8 cellular contexts compared by ENCODE assay signal in genomic region chr7:92837214-92837749, GRCh38. TPM values are rescaled to one million over a fixed set of nuclear protein-coding genes. Genes with fewer than 3 reads are reported as not detected.
DNase-seq lines count a peak whose midpoint lies in the region; ATAC-seq, FAIRE-seq and TF ChIP-seq lines count a peak whose summit lies in the region.

No MANE protein-coding gene starts in this region.

- H3K27ac ChIP-seq in BLaER1: peak overlapping the region; percentile 16; the same call in 1 of the 2 replicates
- no peak overlapping the region; the same call in 1 of the 2 replicates for H3K27ac ChIP-seq in HUES6 (ENCODE audit: low read depth, low read length)
- peak overlapping the region; percentile 91 for H3K27ac ChIP-seq in keratinocyte (ENCODE audit: control insufficient read depth, insufficient read depth, low read length)
- H3K27ac ChIP-seq in transverse colon: peak overlapping the region; percentile 92 to 94 (median 93)

- ATAC-seq in HG02885 (IDR thresholded peaks at IDR 0.05; ENCODE audit: poor library complexity, unreplicated experiment): no peak
- no peak for ATAC-seq in GM18505 (IDR thresholded peaks at IDR 0.05; ENCODE audit: unreplicated experiment)

- H3K9me1 ChIP-seq in keratinocyte (ENCODE audit: control insufficient read depth, extremely low read depth, insufficient read depth, low read length): no peaks in the 10 kb centered on the region

- H3K27ac Mint-ChIP-seq in activated T-helper 1 cell treated with anti-CD3 and anti-CD28 coated beads, Interleukin-12 subunit alpha, Interleukin-12 subunit beta, Interleukin-2, Interleukin-4 antibody, amounts not matched to agents 30 ng/mL and 10 ng/mL and 1 ng/mL, durations not matched to agents 14 hours and 24 hours and 36 hours: peak overlapping the region; percentile 95

- H4K20me1 ChIP-seq in BLaER1: peaks cover 23% of the 10 kb centered on the region
- H4K20me1 ChIP-seq in keratinocyte (ENCODE audit: control insufficient read depth, extremely low read depth, insufficient read depth, low read length): no peaks in the 10 kb centered on the region

- peaks cover 34% of the 10 kb centered on the region for H3K4me1 Mint-ChIP-seq in activated T-helper 1 cell treated with anti-CD3 and anti-CD28 coated beads, Interleukin-12 subunit alpha, Interleukin-12 subunit beta, Interleukin-2, Interleukin-4 antibody, amounts not matched to agents 30 ng/mL and 10 ng/mL and 1 ng/mL, durations not matched to agents 14 hours and 24 hours and 36 hours (ENCODE audit: low read depth)

- H3K4me3 ChIP-seq in BLaER1 (peak overlapping the region; percentile 83), HUES6 (ENCODE audit: low read depth, low read length) (peak overlapping the region; percentile 90), keratinocyte (ENCODE audit: control insufficient read depth in 2 of 3, extremely low read depth in 1 of 3, insufficient read depth in 2 of 3, low read depth in 1 of 3, low read length in 3 of 3) (peak overlapping the region; percentile 58 to 94 (median 88)), transverse colon (peak overlapping the region; percentile 65 to 89 (median 80))

- H3K36me3 ChIP-seq in BLaER1 (no peaks in the 10 kb centered on the region), HUES6 (ENCODE audit: control insufficient read depth, insufficient read depth, low read length) (0 out of 2 replicates have a peak, but pooled peaks cover 2% of the 10 kb centered on the region), keratinocyte (ENCODE audit: control insufficient read depth in 2 of 2, extremely low read depth in 1 of 2, insufficient read depth in 2 of 2, low read length in 2 of 2) (peaks cover 1 to 5% of the 10 kb centered on the region in 2 experiments), transverse colon (no peaks in the 10 kb centered on the region)

- TF ChIP-seq EP300 in transverse colon (IDR thresholded peaks at IDR 0.05; ENCODE audit: low read depth): no peak

- H3K9ac ChIP-seq in BLaER1 (peak overlapping the region; percentile 66; the same call in 1 of the 2 replicates), HUES6 (ENCODE audit: low read length) (peak overlapping the region; percentile 63), keratinocyte (ENCODE audit: control insufficient read depth, extremely low read depth, insufficient read depth, low read length) (peak overlapping the region; percentile 90)

- DNase-seq in activated T-helper 1 cell treated with anti-CD3 and anti-CD28 coated beads, Interleukin-12 subunit alpha, Interleukin-12 subunit beta, Interleukin-2, Interleukin-4 antibody, amounts not matched to agents 30 ng/mL and 10 ng/mL and 1 ng/mL, durations not matched to agents 14 hours and 24 hours and 36 hours (ENCODE audit: low spot score): no peak
- no peak for DNase-seq in keratinocyte (ENCODE audit: low read depth, low spot score)
- no peak for DNase-seq in transverse colon
- DNase-seq in DMS153 treated with DMSO at 0.1 percent for 48 hours (lab: John Stamatoyannopoulos, UW; ENCODE audit: unreplicated experiment): no peak

- TF ChIP-seq POLR2A in transverse colon (IDR thresholded peaks at IDR 0.05) (no peak), GM18505 (IDR thresholded peaks at IDR 0.05; ENCODE audit: borderline replicate concordance, extremely low read depth, insufficient read depth, insufficient read length) (no peak)

- H2AFZ ChIP-seq in keratinocyte (ENCODE audit: control insufficient read depth, low read length): peak overlapping the region; percentile 66

- peaks cover 18% of the 10 kb centered on the region for H3K4me1 ChIP-seq in BLaER1
- H3K4me1 ChIP-seq in HUES6 (ENCODE audit: control insufficient read depth, insufficient read depth, low read length): peaks cover 7% of the 10 kb centered on the region; the same call in 1 of the 2 replicates
- peaks cover 20% of the 10 kb centered on the region for H3K4me1 ChIP-seq in keratinocyte (ENCODE audit: control insufficient read depth, extremely low read depth, insufficient read depth, low read length)
- H3K4me1 ChIP-seq in transverse colon: peaks cover 0 to 12% (median 5%) of the 10 kb centered on the region in 4 donors

- peaks cover 18% of the 10 kb centered on the region for H3K36me3 Mint-ChIP-seq in activated T-helper 1 cell treated with anti-CD3 and anti-CD28 coated beads, Interleukin-12 subunit alpha, Interleukin-12 subunit beta, Interleukin-2, Interleukin-4 antibody, amounts not matched to agents 30 ng/mL and 10 ng/mL and 1 ng/mL, durations not matched to agents 14 hours and 24 hours and 36 hours (ENCODE audit: low read depth)

- WGBS in transverse colon (ENCODE audit: low coverage in 1 of 2), 2 donors: 3% methylated on average over 4 of the region's 4 CpGs

- no peak for TF ChIP-seq CTCF in keratinocyte (optimal IDR thresholded peaks at IDR 0.05 in 1 of 3, IDR thresholded peaks at IDR 0.05 in 1 of 3, conservative IDR thresholded peaks at IDR 0.05 in 1 of 3; ENCODE audit: extremely low read depth in 1 of 3, insufficient read depth in 2 of 3, low read length in 3 of 3)
- TF ChIP-seq CTCF in transverse colon (IDR thresholded peaks at IDR 0.05): no peak

- FAIRE-seq in keratinocyte (lab: Jason Lieb, UNC): no peak

- H3K4me3 Mint-ChIP-seq in activated T-helper 1 cell treated with anti-CD3 and anti-CD28 coated beads, Interleukin-12 subunit alpha, Interleukin-12 subunit beta, Interleukin-2, Interleukin-4 antibody, amounts not matched to agents 30 ng/mL and 10 ng/mL and 1 ng/mL, durations not matched to agents 14 hours and 24 hours and 36 hours: peak overlapping the region; percentile 90

- H3K27me3 ChIP-seq in BLaER1 (peaks cover 83% of the 10 kb centered on the region), HUES6 (ENCODE audit: control insufficient read depth, insufficient read depth, low read length) (peaks cover 15% of the 10 kb centered on the region; the same call in 1 of the 2 replicates), keratinocyte (ENCODE audit: control insufficient read depth, extremely low read depth, insufficient read depth, low read length) (no peaks in the 10 kb centered on the region), transverse colon (no peaks in the 10 kb centered on the region)

- H3K79me2 ChIP-seq in keratinocyte (ENCODE audit: control insufficient read depth, insufficient read depth, low read length): peaks cover 45% of the 10 kb centered on the region

- dilution Hi-C loops in keratinocyte (cut with MboI; ENCODE audit: extremely low pct_ligation_motif_present, low sequenced_read_pairs): no loop called here

- in situ Hi-C loops in transverse colon (cut with MboI; ENCODE audit: low pct_ligation_motif_present in 1 of 4, low pct_unique_long_range_greater_than_20kb in 1 of 4, low sequenced_read_pairs in 3 of 4): loop anchor here (10.0 kb wide), 3 partner anchors 142 to 212 kb away; no protein-coding TSS in a partner anchor

- intact Hi-C loops in activated T-helper 1 cell treated with anti-CD3 and anti-CD28 coated beads, Interleukin-12 subunit alpha, Interleukin-12 subunit beta, Interleukin-2, Interleukin-4 antibody, amounts not matched to agents 30 ng/mL and 10 ng/mL and 1 ng/mL, durations not matched to agents 14 hours and 24 hours and 36 hours (cut with micrococcal nuclease): loop anchor here (1.0 kb wide), 5 partner anchors 8 to 393 kb away; no protein-coding TSS in a partner anchor
- intact Hi-C loops in transverse colon (cut with DNase I; ENCODE audit: low total_unique reads): loop anchor here (5.0 to 10.0 kb wide), 2 partner anchors 140 to 222 kb away; no protein-coding TSS in a partner anchor

- H3K9me3 Mint-ChIP-seq in activated T-helper 1 cell treated with anti-CD3 and anti-CD28 coated beads, Interleukin-12 subunit alpha, Interleukin-12 subunit beta, Interleukin-2, Interleukin-4 antibody, amounts not matched to agents 30 ng/mL and 10 ng/mL and 1 ng/mL, durations not matched to agents 14 hours and 24 hours and 36 hours: no peaks in the 10 kb centered on the region

- peaks cover 8% of the 10 kb centered on the region for H3K27me3 Mint-ChIP-seq in activated T-helper 1 cell treated with anti-CD3 and anti-CD28 coated beads, Interleukin-12 subunit alpha, Interleukin-12 subunit beta, Interleukin-2, Interleukin-4 antibody, amounts not matched to agents 30 ng/mL and 10 ng/mL and 1 ng/mL, durations not matched to agents 14 hours and 24 hours and 36 hours (ENCODE audit: insufficient read depth)

- H3K4me2 ChIP-seq in BLaER1: peak overlapping the region; percentile 43
- peak overlapping the region; percentile 93 for H3K4me2 ChIP-seq in keratinocyte (ENCODE audit: control insufficient read depth, extremely low read depth, insufficient read depth, low read depth, low read length)

- H3K9me3 ChIP-seq in BLaER1 (no peaks in the 10 kb centered on the region), HUES6 (ENCODE audit: control insufficient read depth, insufficient read depth, low read depth, low read length) (no peaks in the 10 kb centered on the region), keratinocyte (ENCODE audit: control insufficient read depth, low read depth, low read length) (no peaks in the 10 kb centered on the region), transverse colon (no peaks in the 10 kb centered on the region)

RNA-seq across cellular contexts. Expression of gene CDK6, which starts 0.9 kb away (rescaled TPM):
- total RNA-seq in activated T-helper 1 cell treated with anti-CD3 and anti-CD28 coated beads, Interleukin-12 subunit alpha, Interleukin-12 subunit beta, Interleukin-2, Interleukin-4 antibody, amounts not matched to agents 30 ng/mL and 10 ng/mL and 1 ng/mL, durations not matched to agents 14 hours and 24 hours and 36 hours: 328 and 332 TPM in 2 replicates
- 39.1 to 68.6 TPM (median 53.5 TPM) in 3 replicates for polyA plus RNA-seq in keratinocyte
- 14.0 TPM for polyA plus RNA-seq in keratinocyte (2011; ENCODE audit: low read depth)
- 36.9 and 54.9 TPM in 2 replicates for polyA plus RNA-seq in keratinocyte (2011; cell fraction: cytosol; rRNA removed)
- 83.0 and 86.9 TPM in 2 replicates for polyA plus RNA-seq in keratinocyte (2011; cell fraction: nucleus; rRNA removed)
- 16.7 and 45.7 TPM in 2 replicates for polyA plus RNA-seq in keratinocyte (2012; ENCODE audit: low replicate concordance)
- 147 to 201 TPM (median 184 TPM) in 3 replicates for polyA minus RNA-seq in keratinocyte
- polyA minus RNA-seq in keratinocyte (2011; cell fraction: cytosol; rRNA and poly(A)+ RNA removed): 165 TPM
- 224 and 339 TPM in 2 replicates for polyA minus RNA-seq in keratinocyte (2011; cell fraction: nucleus; rRNA and poly(A)+ RNA removed)
- total RNA-seq in transverse colon: 10 to 100 TPM; 12.9 to 32.7 (median 21.6) TPM
